In genomic region chr17:63819585-63820537, GRCh38 we compare ENCODE assay signal across 1 cellular context.
TF ChIP-seq lines count a peak whose summit lies in the region.

No MANE protein-coding gene starts in this region.

TF ChIP-seq in K562, 482 proteins besides CTCF, POLR2A, EP300 and RAD21:
- TF ChIP-seq ZNF436 (CRISPR knock-in tag; IDR thresholded peaks at IDR 0.05) (no peak), ZNF740 (CRISPR knock-in tag; IDR thresholded peaks at IDR 0.05) (no peak), ZNF740 (tag; IDR thresholded peaks at IDR 0.05) (no peak), POLR2B (IDR thresholded peaks at IDR 0.05; ENCODE audit: low read depth, partially characterized antibody) (peak; percentile 51), RBFOX2 (IDR thresholded peaks at IDR 0.05; ENCODE audit: low read depth, low read length) (peak; percentile 26; the same call in 1 of the 2 replicates), SUPT5H (IDR thresholded peaks at IDR 0.05) (peak; percentile 58), XRCC3 (IDR thresholded peaks at IDR 0.05) (no peak), ZNF695 (CRISPR knock-in tag; IDR thresholded peaks at IDR 0.05) (no peak), POLR2G (IDR thresholded peaks at IDR 0.05; ENCODE audit: low read depth, low read length) (0 out of 2 replicates have a peak, but pooled peaks have one; percentile 29), TAF1 (IDR thresholded peaks at IDR 0.05; ENCODE audit: control insufficient read depth, extremely low read depth, insufficient read depth, low read length, severe bottlenecking) (no peak), TFAP4 (CRISPR knock-in tag; IDR thresholded peaks at IDR 0.05; ENCODE audit: borderline replicate concordance) (0 out of 2 replicates have a peak, but pooled peaks have one; percentile 13), ELF4 (CRISPR knock-in tag; IDR thresholded peaks at IDR 0.05) (0 out of 2 replicates have a peak, but pooled peaks have one; percentile 26), SRSF1 (IDR thresholded peaks at IDR 0.05; ENCODE audit: low read depth, low read length) (no peak), MLLT1 (IDR thresholded peaks at IDR 0.05) (no peak), SMARCA5 (IDR thresholded peaks at IDR 0.05) (no peak), ZBTB33 (CRISPR knock-in tag; IDR thresholded peaks at IDR 0.05) (peak; percentile 57; the same call in 1 of the 2 replicates), GMEB1 (CRISPR knock-in tag; IDR thresholded peaks at IDR 0.05) (no peak), MYNN (IDR thresholded peaks at IDR 0.05) (0 out of 2 replicates have a peak, but pooled peaks have one; percentile 44), MYNN (CRISPR knock-in tag; IDR thresholded peaks at IDR 0.05) (no peak)
